ENCODE assay signal across 1 cellular context in the genomic region with DNA sequence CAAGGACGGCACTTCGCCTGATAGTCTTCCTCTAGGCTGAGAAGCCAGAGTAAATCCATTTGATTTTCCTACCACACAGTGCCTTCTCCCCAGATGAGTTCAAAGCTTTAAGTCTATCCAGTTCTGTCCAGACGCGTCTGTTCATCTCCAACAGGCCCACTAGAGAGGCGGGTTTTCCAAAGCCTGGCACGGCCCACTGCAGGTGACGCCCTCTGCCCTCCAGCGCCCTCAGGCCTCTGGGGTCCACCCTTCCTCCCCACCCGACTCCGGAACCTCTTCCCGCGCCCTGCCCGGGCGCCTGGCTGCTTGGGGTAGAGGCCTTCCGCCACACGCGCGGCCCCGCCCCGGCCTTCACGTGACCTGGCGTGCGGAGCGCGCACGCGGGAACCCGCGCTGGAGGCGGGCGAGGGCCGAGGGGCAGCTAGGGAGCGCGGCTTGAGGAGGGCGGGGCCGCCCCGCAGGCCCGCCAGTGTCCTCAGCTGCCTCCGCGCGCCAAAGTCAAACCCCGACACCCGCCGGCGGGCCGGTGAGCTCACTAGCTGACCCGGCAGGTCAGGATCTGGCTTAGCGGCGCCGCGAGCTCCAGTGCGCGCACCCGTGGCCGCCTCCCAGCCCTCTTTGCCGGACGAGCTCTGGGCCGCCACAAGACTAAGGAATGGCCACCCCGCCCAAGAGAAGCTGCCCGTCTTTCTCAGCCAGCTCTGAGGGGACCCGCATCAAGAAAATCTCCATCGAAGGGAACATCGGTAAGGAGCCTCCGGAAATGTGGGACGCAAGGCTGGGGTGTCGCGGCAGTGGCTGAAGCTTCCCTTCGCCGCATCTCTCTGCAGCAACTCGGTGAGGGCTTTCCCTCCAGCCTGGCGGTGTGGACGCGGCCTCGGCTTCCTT.
TF ChIP-seq lines count a peak whose summit lies in the region.

DCK (plus strand) TSS at position 469 of the 888 bp plus-strand sequence; CDS start at position 656, 187 bp downstream.

TF ChIP-seq in K562, 482 proteins besides CTCF, POLR2A, EP300 and RAD21 (continued from another document):
- TF ChIP-seq ZNF561 (CRISPR knock-in tag; conservative IDR thresholded peaks at IDR 0.05) = no peak
- TF ChIP-seq TEAD4 (IDR thresholded peaks at IDR 0.05; ENCODE audit: low read length) = no peak
- TF ChIP-seq TEAD4 (CRISPR knock-in tag; IDR thresholded peaks at IDR 0.05; ENCODE audit: borderline replicate concordance) = 0 out of 2 replicates have a peak, but pooled peaks have one; percentile 30
- TF ChIP-seq GABPB1 (CRISPR knock-in tag; IDR thresholded peaks at IDR 0.05) = no peak
- TF ChIP-seq ZNF197 (CRISPR knock-in tag; IDR thresholded peaks at IDR 0.05; ENCODE audit: low read depth) = peak; percentile 93
